8 cellular contexts compared by ENCODE assay signal in the genomic region with DNA sequence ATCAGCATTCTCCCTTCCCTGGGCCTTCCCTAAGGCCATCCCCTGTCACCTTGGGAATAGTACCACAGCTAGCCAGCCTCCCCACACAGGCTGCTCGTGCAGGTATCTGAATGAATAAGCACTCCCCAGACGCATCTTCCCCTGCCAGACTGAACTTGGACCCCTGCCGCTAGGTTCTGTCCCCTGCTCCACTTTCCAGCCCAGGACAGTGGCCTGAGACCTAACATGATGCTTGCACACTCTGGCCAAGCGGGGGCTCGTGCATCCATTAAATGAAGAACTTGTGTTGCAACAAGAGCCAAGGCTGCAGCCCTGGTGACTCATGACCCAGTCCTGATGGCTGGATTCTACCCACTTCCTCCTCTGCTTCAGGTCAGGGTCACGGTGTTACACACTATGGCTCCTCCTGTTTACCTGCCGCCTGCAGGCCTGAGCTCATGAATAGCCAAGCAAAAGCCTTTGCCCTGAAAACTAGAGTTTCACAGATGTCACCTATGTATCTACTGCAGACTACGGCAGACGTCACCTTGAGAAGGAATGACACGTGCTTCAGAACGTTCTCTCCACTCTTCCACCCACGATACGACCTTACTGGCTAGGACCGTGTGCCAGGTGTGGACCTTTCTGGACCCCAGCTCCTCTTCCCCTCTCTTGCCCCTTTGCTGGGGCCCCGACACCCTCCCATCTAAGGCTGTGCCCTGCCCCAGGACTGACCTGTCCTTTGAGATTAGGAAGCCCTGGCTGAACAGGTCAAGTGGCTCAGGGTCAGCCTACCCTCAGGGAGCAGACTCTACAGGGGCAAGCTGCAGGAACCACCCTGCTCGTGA. TPM values are rescaled to one million over a fixed set of nuclear protein-coding genes. Genes with fewer than 3 reads are reported as not detected.
DNase-seq lines count a peak whose midpoint lies in the region; ATAC-seq, FAIRE-seq and TF ChIP-seq lines count a peak whose summit lies in the region.

No MANE protein-coding gene starts in this region.

- H3K27ac ChIP-seq in K562 (ENCODE audit: extremely low read depth, low read depth, low read length) (0 out of 3 replicates have a peak overlapping the region, but pooled peaks have one; percentile 6), A673 (ENCODE audit: low read depth, low read length, poor library complexity, severe bottlenecking) (no peak overlapping the region)

- in situ Hi-C loops in K562 (cut with MboI), result no loop called here

- TF ChIP-seq RAD21 in K562 (CRISPR knock-in tag; conservative IDR thresholded peaks at IDR 0.05 in 1 of 2, IDR thresholded peaks at IDR 0.05 in 1 of 2), result no peak

- no peak; the same call in 1 of the 2 replicates for TF ChIP-seq POLR2A in K562 (conservative IDR thresholded peaks at IDR 0.05)

- TF ChIP-seq CTCF in BJ (IDR thresholded peaks at IDR 0.05; ENCODE audit: insufficient read depth, low read depth, low read length) (no peak), K562 (IDR thresholded peaks at IDR 0.05 in 2 of 3, conservative IDR thresholded peaks at IDR 0.05 in 1 of 3; ENCODE audit: insufficient read depth in 2 of 3, low read depth in 1 of 3, low read length in 3 of 3) (peak in 1 of 3 experiments; percentile 3; a peak in 1 of 6 replicates), A673 (conservative IDR thresholded peaks at IDR 0.05; ENCODE audit: low read depth, low read length) (no peak)

- H4K20me1 ChIP-seq in K562 (replicated peaks; ENCODE audit: control insufficient read depth, insufficient read depth, low read length), result peaks cover 14% of the 10 kb centered on the region

- no peaks in the 10 kb centered on the region for H3K79me2 ChIP-seq in K562 (ENCODE audit: control insufficient read depth, insufficient read depth, low read length)

- WGBS in K562 (ENCODE audit: insufficient coverage, low coverage, missing lambda C conversion rate), result 44% methylated on average over 16 of the region's 16 CpGs

- H3K4me1 ChIP-seq in K562 (replicated peaks in 1 of 2; ENCODE audit: control insufficient read depth in 2 of 2, insufficient read depth in 2 of 2, low read length in 2 of 2) (peaks cover 18 to 23% of the 10 kb centered on the region in 2 experiments; a peak in 4 of 5 replicates), A673 (ENCODE audit: insufficient read depth, low read length, poor library complexity, severe bottlenecking) (no peaks in the 10 kb centered on the region)

- H3K27me3 ChIP-seq in BJ (ENCODE audit: control insufficient read depth, insufficient read depth, low read length) (no peaks in the 10 kb centered on the region), K562 (ENCODE audit: control insufficient read depth in 2 of 2, insufficient read depth in 2 of 2, low read length in 2 of 2) (no peaks in the 10 kb centered on the region), H7 (ENCODE audit: control insufficient read depth, insufficient read depth, low read length) (no peaks in the 10 kb centered on the region), A673 (replicated peaks; ENCODE audit: insufficient read depth, low read depth, low read length, poor library complexity) (no peaks in the 10 kb centered on the region)

- FAIRE-seq in K562 (lab: Jason Lieb, UNC), result peak; percentile 78

- POLR2A ChIA-PET in BJ (lab: Charles Lee), result no interaction called here
- POLR2A ChIA-PET in K562 (lab: Yijun Ruan, JAX), result interaction anchor here (0.5 to 1.3 kb wide), 5 partner anchors 17 to 184 kb away, joined by 3 to 4 read pairs (median 3); no protein-coding TSS in a partner anchor
- POLR2A ChIA-PET in A673 (lab: Charles Lee; ENCODE audit: low non-redundant PET), result no interaction called here

- BruUV-seq in K562 (replicated peaks; lab: Mats Ljungman, UMichigan) (no TSS peak), A673 (replicated peaks; lab: Mats Ljungman, UMichigan) (no TSS peak)

- DNase-seq in BJ (ENCODE audit: low read depth) (peak; percentile 23), KG1 (lab: John Stamatoyannopoulos, UW) (peak; percentile 22), K562 (ENCODE audit: extremely low read depth in 1 of 4, low spot score in 3 of 4) (peak in 2 of 4 experiments; percentile 42 to 61), mesenteric fat pad (ENCODE audit: low spot score) (peak; percentile 77), H7 (no peak), A673 (ENCODE audit: low spot score) (no peak)
- DNase-seq in activated CD8-positive, alpha-beta memory T cell treated with anti-CD3 and anti-CD28 coated beads for 24 hours, result no peak

- H3K9me3 ChIP-seq in K562 (replicated peaks; ENCODE audit: control insufficient read depth, insufficient read depth, low read depth, low read length) (no peaks in the 10 kb centered on the region), A673 (ENCODE audit: low read depth, low read length, poor library complexity, severe bottlenecking) (no peaks in the 10 kb centered on the region)

- no peak for TF ChIP-seq EP300 in K562 (IDR thresholded peaks at IDR 0.05; ENCODE audit: low read length)

- ATAC-seq in GM19438 (IDR thresholded peaks at IDR 0.05; ENCODE audit: low read depth, unreplicated experiment) (peak; percentile 53), K562 (peak; percentile 78)

- CTCF ChIA-PET in BJ (lab: Yijun Ruan, JAX), result interaction anchor here (0.9 to 1.7 kb wide), 2 partner anchors 12 to 30 kb away, joined by 3 to 4 read pairs; no protein-coding TSS in a partner anchor
- CTCF ChIA-PET in K562 (lab: Yijun Ruan, JAX; ENCODE audit: low intra/inter-chr PET ratio), result no interaction called here
- CTCF ChIA-PET in A673 (lab: Charles Lee), result no interaction called here

- no peak overlapping the region for H3K4me3 ChIP-seq in BJ (ENCODE audit: low read depth, low read length)
- H3K4me3 ChIP-seq in K562, result no peak overlapping the region
- no peak overlapping the region for H3K4me3 ChIP-seq in H7 (ENCODE audit: insufficient read depth, low read depth, low read length)
- H3K4me3 ChIP-seq in A673 (ENCODE audit: low read depth, low read length, poor library complexity, severe bottlenecking), result no peak overlapping the region

- intact Hi-C loops in K562 (cut with micrococcal nuclease) (no loop called here), A673 (cut with micrococcal nuclease; ENCODE audit: unreplicated experiment) (no loop called here)

- no peak overlapping the region; a peak in 1 of 4 replicates for H3K9ac ChIP-seq in K562 (ENCODE audit: insufficient read depth in 1 of 2, low read depth in 2 of 2, low read length in 2 of 2)

- peaks cover 2% of the 10 kb centered on the region for H3K9me1 ChIP-seq in K562 (ENCODE audit: control insufficient read depth, insufficient read depth, low read length)

- H2AFZ ChIP-seq in K562 (ENCODE audit: low read depth, low read length), result 0 out of 2 replicates have a peak overlapping the region, but pooled peaks have one; percentile 26

- H3K4me2 ChIP-seq in K562 (ENCODE audit: insufficient read depth, low read length), result peak overlapping the region; percentile 11; the same call in 1 of the 2 replicates

- no peaks in the 10 kb centered on the region for H3K36me3 ChIP-seq in BJ (ENCODE audit: control insufficient read depth, insufficient read depth, low read length)
- no peaks in the 10 kb centered on the region for H3K36me3 ChIP-seq in K562 (ENCODE audit: control insufficient read depth, insufficient read depth, low read length)
- no peaks in the 10 kb centered on the region; the same call in 1 of the 2 replicates for H3K36me3 ChIP-seq in H7 (replicated peaks; ENCODE audit: control insufficient read depth, insufficient read depth, low read length)
- no peaks in the 10 kb centered on the region for H3K36me3 ChIP-seq in A673 (ENCODE audit: insufficient read depth, low read length, poor library complexity, severe bottlenecking)

RNA-seq across cellular contexts. Expression of gene ASB13, which starts 6.5 kb away (rescaled TPM):
- polyA plus RNA-seq in BJ (2011; rRNA removed) (6.3 and 8.6 TPM in 2 replicates), K562 (2011; rRNA removed) (17.4 and 18.1 TPM in 2 replicates), K562 (2014; fragmentation: Illumina TruSeq; extraction: Trizol) (15.5 and 16.9 TPM in 2 replicates), K562 (2014; fragmentation: Nextera tagmentation; extraction: Ambion mirVana) (1 to 10 TPM; 5.2 to 6.9 TPM), K562 (2014; rRNA removed) (14.5 and 18.7 TPM in 2 replicates)
- polyA minus RNA-seq in BJ (2011; rRNA and poly(A)+ RNA removed), result 6.3 and 9.3 TPM in 2 replicates
- total RNA-seq in K562 (2011; cell fraction: chromatin; rRNA removed; ENCODE audit: low replicate concordance), result 5.8 and 11.8 TPM in 2 replicates
- 8.6 and 12.8 TPM in 2 replicates for total RNA-seq in K562 (2011; cell fraction: nucleolus; rRNA removed)
- 5.2 and 5.6 TPM in 2 replicates for total RNA-seq in K562 (2011; cell fraction: nucleoplasm; rRNA removed)
- total RNA-seq in K562 (2014; rRNA removed) (18.2 and 21.8 TPM in 2 replicates), K562 (2014; rRNA removed; fragmentation: Illumina TruSeq; extraction: Trizol) (12.4 and 14.2 TPM in 2 replicates), K562 (2015; rRNA removed; fragmentation: Illumina TruSeq; extraction: Trizol) (15.5 and 16.9 TPM in 2 replicates), K562 (2021) (28.8 and 33.2 TPM in 2 replicates), mesenteric fat pad (23.5 TPM), A673 (2021) (11.9 and 17.8 TPM in 2 replicates)
- 21.7 and 26.7 TPM in 2 replicates for polyA plus RNA-seq in K562 (2011; cell fraction: cytosol; rRNA removed)
- 12.9 and 14.4 TPM in 2 replicates for polyA plus RNA-seq in K562 (2011; cell fraction: nucleus; rRNA removed)
- polyA plus RNA-seq in K562 (2012), result 14.6 and 18.9 TPM in 2 replicates
- polyA minus RNA-seq in K562 (2011; rRNA and poly(A)+ RNA removed), result 15.3 and 18.8 TPM in 2 replicates
- 17.8 and 19.0 TPM in 2 replicates for polyA minus RNA-seq in K562 (2011; cell fraction: cytosol; rRNA and poly(A)+ RNA removed)
- polyA minus RNA-seq in K562 (2011; cell fraction: nucleus; rRNA and poly(A)+ RNA removed), result 4.6 and 6.1 TPM in 2 replicates
- total RNA-seq in H7 (2014; rRNA removed; shearing (Covaris generic)), result 21.8 and 22.3 TPM in 2 replicates

RNA-seq across cellular contexts. Expression of gene TASOR2, which starts 24.7 kb away (rescaled TPM):
- polyA plus RNA-seq in BJ (2011; rRNA removed) (27.1 and 45.2 TPM in 2 replicates), K562 (2011; rRNA removed) (38.1 and 48.4 TPM in 2 replicates), K562 (2014; fragmentation: Illumina TruSeq; extraction: Trizol) (49.2 and 52.3 TPM in 2 replicates), K562 (2014; fragmentation: Nextera tagmentation; extraction: Ambion mirVana) (10 to 100 TPM; 12.7 to 14.1 TPM), K562 (2014; rRNA removed) (35.7 and 37.3 TPM in 2 replicates)
- 26.9 and 30.3 TPM in 2 replicates for polyA minus RNA-seq in BJ (2011; rRNA and poly(A)+ RNA removed)
- 55.2 and 226 TPM in 2 replicates for total RNA-seq in K562 (2011; cell fraction: chromatin; rRNA removed; ENCODE audit: low replicate concordance)
- 35.5 and 61.6 TPM in 2 replicates for total RNA-seq in K562 (2011; cell fraction: nucleolus; rRNA removed)
- 75.3 and 118 TPM in 2 replicates for total RNA-seq in K562 (2011; cell fraction: nucleoplasm; rRNA removed)
- total RNA-seq in K562 (2014; rRNA removed) (63.2 and 65.0 TPM in 2 replicates), K562 (2014; rRNA removed; fragmentation: Illumina TruSeq; extraction: Trizol) (68.0 and 76.3 TPM in 2 replicates), K562 (2015; rRNA removed; fragmentation: Illumina TruSeq; extraction: Trizol) (67.3 and 75.3 TPM in 2 replicates), K562 (2021) (60.9 and 66.2 TPM in 2 replicates), mesenteric fat pad (55.8 TPM), A673 (2021) (82.5 and 94.5 TPM in 2 replicates)
- 10.4 and 13.8 TPM in 2 replicates for polyA plus RNA-seq in K562 (2011; cell fraction: cytosol; rRNA removed)
- 69.3 and 70.3 TPM in 2 replicates for polyA plus RNA-seq in K562 (2011; cell fraction: nucleus; rRNA removed)
- polyA plus RNA-seq in K562 (2012), result 24.7 and 31.3 TPM in 2 replicates
- polyA minus RNA-seq in K562 (2011; rRNA and poly(A)+ RNA removed), result 89.0 and 95.1 TPM in 2 replicates
- polyA minus RNA-seq in K562 (2011; cell fraction: cytosol; rRNA and poly(A)+ RNA removed), result 33.9 and 39.1 TPM in 2 replicates
- polyA minus RNA-seq in K562 (2011; cell fraction: nucleus; rRNA and poly(A)+ RNA removed), result 68.9 and 95.9 TPM in 2 replicates
- total RNA-seq in H7 (2014; rRNA removed; shearing (Covaris generic)), result 44.5 and 56.8 TPM in 2 replicates

Comparison
In these comparisons a context has a peak if more than half of its experiments do, and no peak if none do; other contexts are left out.
1. DNase-seq: peak in BJ (single experiment), KG1 (single experiment) and mesenteric fat pad (single experiment); none in H7 (single experiment), A673 (single experiment) and activated CD8-positive, alpha-beta memory T cell treated with anti-CD3 and anti-CD28 coated beads for 24 hours (single experiment).